Comparison of ENCODE assay signal across 8 cellular contexts in the genomic region with DNA sequence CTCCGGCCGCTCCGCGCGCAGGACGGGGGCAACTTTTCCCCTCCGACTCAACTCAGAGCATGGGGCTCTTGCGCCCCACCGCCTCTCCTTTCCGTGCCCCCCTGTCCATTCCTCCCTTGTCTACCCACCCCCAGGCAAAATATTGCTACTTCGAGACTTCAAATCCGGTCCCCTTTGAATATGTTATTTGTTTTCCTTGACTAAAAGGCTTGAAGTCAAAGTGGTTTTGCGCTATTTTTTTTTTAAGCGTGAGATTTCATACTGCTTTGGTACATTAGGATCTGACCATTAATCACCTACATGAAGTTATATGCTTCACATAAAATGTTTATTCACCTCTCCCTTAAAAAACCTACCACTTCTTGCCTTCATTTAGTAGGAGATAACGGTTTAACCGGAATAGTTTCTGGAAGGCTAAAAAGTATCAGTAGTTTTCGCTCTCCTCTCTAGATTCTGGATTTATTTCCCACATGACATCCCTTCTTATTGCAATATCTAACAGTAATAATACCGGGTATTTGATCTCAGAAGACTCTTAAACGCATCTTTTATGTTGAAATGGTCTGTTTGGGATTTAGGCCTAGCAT. TPM values are rescaled to one million over a fixed set of nuclear protein-coding genes. Genes with fewer than 3 reads are reported as not detected.
DNase-seq lines count a peak whose midpoint lies in the region; ATAC-seq and TF ChIP-seq lines count a peak whose summit lies in the region.

No MANE protein-coding gene starts in this region.

- H3K27me3 ChIP-seq in body of pancreas, result no peaks in the 10 kb centered on the region
- H3K27me3 ChIP-seq in tibial artery, result no peaks in the 10 kb centered on the region

- peaks cover 62% of the 10 kb centered on the region for H3K4me1 ChIP-seq in body of pancreas
- peaks cover 0 to 57% (median 23%) of the 10 kb centered on the region in 4 donors for H3K4me1 ChIP-seq in tibial artery

- H3K27ac ChIP-seq in body of pancreas (peak overlapping the region; percentile 82 to 91 (median 88)), tibial artery (peak overlapping the region; percentile 99)

- WGBS in body of pancreas, 2 donors, result 3 to 8% methylated on average over 17 to 18 of the region's 19 CpGs
- WGBS in lower leg skin, 2 donors, result 5 to 6% methylated on average over 19 of the region's 19 CpGs

- H3K36me3 ChIP-seq in body of pancreas (replicated peaks in 1 of 2; ENCODE audit: insufficient read depth in 1 of 2, low read depth in 2 of 2) (no peaks in the 10 kb centered on the region), tibial artery (peaks cover 8 to 10% (median 9%) of the 10 kb centered on the region in 3 donors)

- H3K9me3 Mint-ChIP-seq in activated T-cell treated with anti-CD3 and anti-CD28 coated beads, Interleukin-2, amount 50 U/mL, for 24 hours, result no peaks in the 10 kb centered on the region

- peak overlapping the region; percentile 82 for H3K4me3 Mint-ChIP-seq in activated T-cell treated with anti-CD3 and anti-CD28 coated beads, Interleukin-2, amount 50 U/mL, for 24 hours

- peaks cover 37% of the 10 kb centered on the region for H3K4me1 Mint-ChIP-seq in activated T-cell treated with anti-CD3 and anti-CD28 coated beads, Interleukin-2, amount 50 U/mL, for 24 hours (ENCODE audit: low read depth)

- no peaks in the 10 kb centered on the region for H3K9me3 ChIP-seq in body of pancreas
- no peaks in the 10 kb centered on the region for H3K9me3 ChIP-seq in tibial artery

- peaks cover 24% of the 10 kb centered on the region for H3K27me3 Mint-ChIP-seq in activated T-cell treated with anti-CD3 and anti-CD28 coated beads, Interleukin-2, amount 50 U/mL, for 24 hours

- H3K4me3 ChIP-seq in body of pancreas (peak overlapping the region in 1 of 2 donors; percentile 72), lower leg skin (ENCODE audit: low read depth, poor library complexity, severe bottlenecking) (peak overlapping the region; percentile 89), tibial artery (peak overlapping the region; percentile 88 to 95)

- TF ChIP-seq CTCF in body of pancreas (IDR thresholded peaks at IDR 0.05) (no peak), lower leg skin (IDR thresholded peaks at IDR 0.05) (no peak), tibial artery (IDR thresholded peaks at IDR 0.05) (no peak)

- ATAC-seq in body of pancreas, result no peak
- ATAC-seq in HG03460 (IDR thresholded peaks at IDR 0.05; ENCODE audit: unreplicated experiment), result no peak
- no peak for ATAC-seq in GM21619 (IDR thresholded peaks at IDR 0.05; ENCODE audit: unreplicated experiment)

- TF ChIP-seq POLR2A in body of pancreas (IDR thresholded peaks at IDR 0.05), result no peak
- no peak for TF ChIP-seq POLR2A in lower leg skin (IDR thresholded peaks at IDR 0.05)

- peaks cover 12% of the 10 kb centered on the region for H3K36me3 Mint-ChIP-seq in activated T-cell treated with anti-CD3 and anti-CD28 coated beads, Interleukin-2, amount 50 U/mL, for 24 hours (ENCODE audit: low read depth)

- intact Hi-C loops in body of pancreas (cut with DNase I) (no loop called here), lower leg skin (cut with DNase I; ENCODE audit: low total_unique reads) (loop anchor here (10.0 kb wide), 1 partner anchor 111 kb away; no protein-coding TSS in a partner anchor), tibial artery (cut with DNase I; ENCODE audit: low total_unique reads) (loop anchor here (10.0 kb wide), 1 partner anchor 251 kb away; no protein-coding TSS in a partner anchor)

- H3K27ac Mint-ChIP-seq in activated T-cell treated with anti-CD3 and anti-CD28 coated beads, Interleukin-2, amount 50 U/mL, for 24 hours, result peak overlapping the region; percentile 59

- DNase-seq in activated T-cell treated with anti-CD3 and anti-CD28 coated beads, Interleukin-2, amount 50 U/mL, for 24 hours, result no peak
- DNase-seq in activated T-cell treated with anti-CD3 and anti-CD28 coated beads, Interleukin-2, amount 50 U/mL, for 48 hours, result no peak
- DNase-seq in body of pancreas (no peak), lower leg skin (ENCODE audit: low spot score in 2 of 2) (no peak), tibial artery (no peak), GM19238 (ENCODE audit: insufficient read length, low spot score) (no peak)

RNA-seq across cellular contexts. Expression of a gene that starts 1.5 kb away (rescaled TPM):
- total RNA-seq in body of pancreas (10 to 100 TPM; 21.5 to 32.3 TPM), lower leg skin (10 to 100 TPM; 26.0 to 32.5 (median 30.3) TPM)
